ENCODE assay signal across 23 cellular contexts in genomic region chr1:238205045-238205662, GRCh38.
"Had no signal": no experiment of that assay in that cellular context is flagged by ENCODE, and none has a peak within 500 bp of the region (broad histone marks: within the 10 kb centered on the region; RNA-seq: fewer than 3 reads in every experiment).

No MANE protein-coding gene starts in this region.

- H3K4me3 ChIP-seq: cardiac muscle cell had no signal

- H3K27me3 ChIP-seq: brain microvascular endothelial cell, cardiac muscle cell had no signal

- H3K36me3 ChIP-seq: brain microvascular endothelial cell, cardiac muscle cell, WERI-Rb-1 had no signal

- H3K27ac ChIP-seq: brain microvascular endothelial cell, cardiac muscle cell, RWPE1, WERI-Rb-1 had no signal

- ATAC-seq: activated CD8-positive, alpha-beta T cell treated with anti-CD3 and anti-CD28 coated beads for 36 hours; activated T-cell treated with anti-CD3 and anti-CD28 coated beads, Interleukin-2, amount 50 U/mL, for 72 hours; Panc1 had no signal

- DNase-seq: activated CD4-positive, alpha-beta T cell treated with anti-CD3 and anti-CD28 coated beads for 4 hours; activated CD8-positive, alpha-beta memory T cell treated with anti-CD3 and anti-CD28 coated beads, Interleukin-2, amount 50 U/mL, for 4 hours; activated CD8-positive, alpha-beta T cell treated with anti-CD3 and anti-CD28 coated beads for 36 hours; activated gamma-delta T cell treated with Interleukin-2 at 50 U/mL for 16 hours; activated naive CD4-positive, alpha-beta T cell treated with anti-CD3 and anti-CD28 coated beads, Interleukin-2, amount 10 ng/mL, durations not matched to agents 7 days and 5 days; activated naive CD8-positive, alpha-beta T cell treated with anti-CD3 and anti-CD28 coated beads for 36 hours; activated T-cell treated with anti-CD3 and anti-CD28 coated beads, Interleukin-2, amount 50 U/mL, for 72 hours; brain microvascular endothelial cell; KG1; NCI-H1048; NCI-H146; NCI-H187 treated with DMSO at 0.1 percent for 48 hours; NCI-H2081 treated with DMSO at 0.1 percent for 48 hours; NCI-H446; NCI-H526; NK-92 treated with Interleukin-12 subunit alpha and Interleukin-12 subunit beta, amount 100 ng/mL, for 24 hours; OCI-M1; SHP77; T-helper 1 cell; WERI-Rb-1 had no signal
